21 cellular contexts compared by ENCODE assay signal in the genomic region with DNA sequence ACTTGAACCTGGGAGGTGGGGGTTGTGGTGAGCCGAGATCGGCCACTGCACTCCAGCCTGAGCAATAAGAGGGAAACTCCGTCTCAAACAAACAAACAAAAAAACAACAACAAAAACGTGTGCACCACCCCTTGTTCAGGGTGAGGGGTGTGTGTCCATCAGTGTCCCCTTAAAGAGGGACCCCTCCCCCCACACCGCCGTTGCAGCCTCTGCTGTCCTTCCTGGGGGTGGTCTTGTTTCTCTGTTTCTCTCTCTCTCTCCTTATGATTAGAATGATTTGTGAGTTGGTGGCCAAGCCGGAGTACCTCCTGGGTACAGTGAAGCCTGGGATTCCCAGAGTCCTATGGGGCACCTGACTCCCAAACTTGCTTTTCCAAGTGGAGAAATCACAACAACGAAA. TPM values are rescaled to one million over a fixed set of nuclear protein-coding genes. Genes with fewer than 3 reads are reported as not detected.
A peak's percentile ranks its signal among the peaks of the same experiment; 100 is the strongest.
DNase-seq lines count a peak whose midpoint lies in the region; ATAC-seq and TF ChIP-seq lines count a peak whose summit lies in the region.
"Had no signal": no experiment of that assay in that cellular context is flagged by ENCODE, and none has a peak within 500 bp of the region (broad histone marks: within the 10 kb centered on the region; RNA-seq: fewer than 3 reads in every experiment).

No MANE protein-coding gene starts in this region.

- H3K4me1 Mint-ChIP-seq in activated T-cell treated with anti-CD3 and anti-CD28 coated beads, Interleukin-2, amount 50 U/mL, for 24 hours (ENCODE audit: low read depth) = peaks cover 74% of the 10 kb centered on the region
- H3K4me1 Mint-ChIP-seq in activated naive CD8-positive, alpha-beta T cell (ENCODE audit: low read depth) = peaks cover 78% of the 10 kb centered on the region
- H3K4me1 Mint-ChIP-seq in natural killer cell treated with Interleukin-12 subunit alpha and Interleukin-12 subunit beta and Interleukin-15 and Interleukin-18, amount 100 ng/mL, for 72 hours (ENCODE audit: low read depth in 2 of 2) = peaks cover 59 to 63% of the 10 kb centered on the region in 2 donors
- H3K4me1 Mint-ChIP-seq in mesothelial cell of epicardium = no peaks in the 10 kb centered on the region
- H3K4me1 Mint-ChIP-seq in MCF 10A (ENCODE audit: insufficient read depth, unreplicated experiment) = peaks cover 5% of the 10 kb centered on the region

- H3K36me3 ChIP-seq in HUES6 (ENCODE audit: control insufficient read depth, insufficient read depth, low read length) = peaks cover 3% of the 10 kb centered on the region; the same call in 1 of the 2 replicates
- H3K36me3 ChIP-seq: pancreas, thyroid gland had no signal

- DNase-seq in activated T-cell treated with anti-CD3 and anti-CD28 coated beads, Interleukin-2, amount 50 U/mL, for 24 hours = no peak
- DNase-seq in activated T-cell treated with anti-CD3 and anti-CD28 coated beads, Interleukin-2, amount 50 U/mL, for 48 hours = no peak
- no peak for DNase-seq in natural killer cell treated with Interleukin-12 subunit alpha and Interleukin-12 subunit beta and Interleukin-15 and Interleukin-18, amount 100 ng/mL, for 72 hours (ENCODE audit: low spot score)
- no peak for DNase-seq in Kasumi-1 (lab: John Stamatoyannopoulos, UW)
- DNase-seq in mesothelial cell of epicardium (ENCODE audit: low spot score in 2 of 2, unreplicated experiment in 2 of 2) = no peak
- no peak for DNase-seq in MCF 10A (ENCODE audit: unreplicated experiment)
- DNase-seq: ACHN, DMS53, KBM-7, MV-4-11, NCI-H1694 treated with DMSO at 0.1 percent for 48 hours, NCI-H69, SHP77 had no signal

- peaks cover 5% of the 10 kb centered on the region; the same call in 1 of the 2 replicates for H3K4me1 ChIP-seq in HUES6 (ENCODE audit: control insufficient read depth, insufficient read depth, low read length)

- intact Hi-C loops in MCF 10A (cut with micrococcal nuclease) = no loop called here

- peak overlapping the region; percentile 95 for H3K27ac Mint-ChIP-seq in activated T-cell treated with anti-CD3 and anti-CD28 coated beads, Interleukin-2, amount 50 U/mL, for 24 hours
- peak overlapping the region; percentile 89 for H3K27ac Mint-ChIP-seq in activated naive CD8-positive, alpha-beta T cell
- H3K27ac Mint-ChIP-seq in natural killer cell treated with Interleukin-12 subunit alpha and Interleukin-12 subunit beta and Interleukin-15 and Interleukin-18, amount 100 ng/mL, for 72 hours = peak overlapping the region; percentile 95 to 97
- no peak overlapping the region for H3K27ac Mint-ChIP-seq in mesothelial cell of epicardium
- no peak overlapping the region for H3K27ac Mint-ChIP-seq in MCF 10A (ENCODE audit: low read depth, unreplicated experiment)

- POLR2A ChIA-PET in MCF 10A (lab: Yijun Ruan, JAX) = no interaction called here

- H3K27ac ChIP-seq in HUES6 (ENCODE audit: low read depth, low read length) = 0 out of 2 replicates have a peak overlapping the region, but pooled peaks have one; percentile 41
- H3K27ac ChIP-seq: esophagus muscularis mucosa, gastroesophageal sphincter, thyroid gland had no signal

- no peak for ATAC-seq in natural killer cell treated with Interleukin-12 subunit alpha and Interleukin-12 subunit beta and Interleukin-15 and Interleukin-18, amount 100 ng/mL, for 72 hours
- ATAC-seq: gastroesophageal sphincter, sciatic nerve had no signal

- H3K9ac ChIP-seq in HUES6 (ENCODE audit: low read length) = no peak overlapping the region

- no TSS peak for BruUV-seq in MCF 10A (replicated peaks; lab: Mats Ljungman, UMichigan)

- no peaks in the 10 kb centered on the region for H3K27me3 ChIP-seq in HUES6 (ENCODE audit: control insufficient read depth, insufficient read depth, low read length)
- H3K27me3 ChIP-seq: esophagus muscularis mucosa, gastroesophageal sphincter, pancreas, thyroid gland had no signal

- H3K9me3 Mint-ChIP-seq in activated T-cell treated with anti-CD3 and anti-CD28 coated beads, Interleukin-2, amount 50 U/mL, for 24 hours = no peaks in the 10 kb centered on the region
- H3K9me3 Mint-ChIP-seq in activated naive CD8-positive, alpha-beta T cell (ENCODE audit: low read depth) = no peaks in the 10 kb centered on the region
- no peaks in the 10 kb centered on the region for H3K9me3 Mint-ChIP-seq in natural killer cell treated with Interleukin-12 subunit alpha and Interleukin-12 subunit beta and Interleukin-15 and Interleukin-18, amount 100 ng/mL, for 72 hours
- H3K9me3 Mint-ChIP-seq in mesothelial cell of epicardium = no peaks in the 10 kb centered on the region
- H3K9me3 Mint-ChIP-seq in MCF 10A (ENCODE audit: unreplicated experiment) = no peaks in the 10 kb centered on the region

- TF ChIP-seq CTCF in mesothelial cell of epicardium (IDR thresholded peaks at IDR 0.05; ENCODE audit: unreplicated experiment) (no peak), MCF 10A (IDR thresholded peaks at IDR 0.05; ENCODE audit: unreplicated experiment) (no peak)

- CTCF ChIA-PET in MCF 10A (lab: Yijun Ruan, JAX) = interaction anchor here (0.5 kb wide), 1 partner anchor 165 kb away, joined by 3 read pairs; no protein-coding TSS in a partner anchor

- no peaks in the 10 kb centered on the region for H3K27me3 Mint-ChIP-seq in activated T-cell treated with anti-CD3 and anti-CD28 coated beads, Interleukin-2, amount 50 U/mL, for 24 hours
- no peaks in the 10 kb centered on the region for H3K27me3 Mint-ChIP-seq in activated naive CD8-positive, alpha-beta T cell
- no peaks in the 10 kb centered on the region for H3K27me3 Mint-ChIP-seq in natural killer cell treated with Interleukin-12 subunit alpha and Interleukin-12 subunit beta and Interleukin-15 and Interleukin-18, amount 100 ng/mL, for 72 hours
- H3K27me3 Mint-ChIP-seq in mesothelial cell of epicardium (ENCODE audit: low read depth) (no peaks in the 10 kb centered on the region), MCF 10A (ENCODE audit: insufficient read depth, unreplicated experiment) (no peaks in the 10 kb centered on the region)

- peak overlapping the region; percentile 68 for H3K4me3 Mint-ChIP-seq in activated T-cell treated with anti-CD3 and anti-CD28 coated beads, Interleukin-2, amount 50 U/mL, for 24 hours
- peak overlapping the region; percentile 80 for H3K4me3 Mint-ChIP-seq in activated naive CD8-positive, alpha-beta T cell
- peak overlapping the region; percentile 68 for H3K4me3 Mint-ChIP-seq in natural killer cell treated with Interleukin-12 subunit alpha and Interleukin-12 subunit beta and Interleukin-15 and Interleukin-18, amount 100 ng/mL, for 72 hours
- H3K4me3 Mint-ChIP-seq in mesothelial cell of epicardium = no peak overlapping the region
- H3K4me3 Mint-ChIP-seq in MCF 10A (ENCODE audit: unreplicated experiment) = no peak overlapping the region

- H3K9me3 ChIP-seq in HUES6 (ENCODE audit: control insufficient read depth, insufficient read depth, low read depth, low read length) = no peaks in the 10 kb centered on the region
- H3K9me3 ChIP-seq: esophagus muscularis mucosa, gastroesophageal sphincter, pancreas, thyroid gland had no signal

- H3K4me3 ChIP-seq in HUES6 (ENCODE audit: low read depth, low read length) = no peak overlapping the region
- H3K4me3 ChIP-seq: esophagus muscularis mucosa, gastroesophageal sphincter, pancreas, thyroid gland had no signal

- peaks cover 9% of the 10 kb centered on the region for H3K36me3 Mint-ChIP-seq in activated T-cell treated with anti-CD3 and anti-CD28 coated beads, Interleukin-2, amount 50 U/mL, for 24 hours (ENCODE audit: low read depth)
- H3K36me3 Mint-ChIP-seq in activated naive CD8-positive, alpha-beta T cell = no peaks in the 10 kb centered on the region
- H3K36me3 Mint-ChIP-seq in natural killer cell treated with Interleukin-12 subunit alpha and Interleukin-12 subunit beta and Interleukin-15 and Interleukin-18, amount 100 ng/mL, for 72 hours = no peaks in the 10 kb centered on the region
- peaks cover 2% of the 10 kb centered on the region for H3K36me3 Mint-ChIP-seq in mesothelial cell of epicardium
- no peaks in the 10 kb centered on the region for H3K36me3 Mint-ChIP-seq in MCF 10A (ENCODE audit: insufficient read depth, unreplicated experiment)
- H3K36me3 Mint-ChIP-seq: CD14-positive monocyte had no signal

RNA-seq across cellular contexts. Expression of gene RGS3, which starts 49.6 kb away (rescaled TPM):
- total RNA-seq in natural killer cell treated with Interleukin-12 subunit alpha and Interleukin-12 subunit beta and Interleukin-15 and Interleukin-18, amount 100 ng/mL, for 72 hours = 100 to 1,000 TPM in 1 of 2 donors, 10 to 100 TPM in 1; 71.7 to 144 TPM
- total RNA-seq in mesothelial cell of epicardium = 24.9 to 26.6 TPM (median 26.3 TPM) in 3 replicates
- total RNA-seq in MCF 10A (2022) = 32.1 and 34.8 TPM in 2 replicates

Comparison
In these comparisons a context has a peak if more than half of its experiments do, and no peak if none do; other contexts are left out.
1. H3K27ac Mint-ChIP-seq: peak in activated T-cell treated with anti-CD3 and anti-CD28 coated beads, Interleukin-2, amount 50 U/mL, for 24 hours (single experiment), activated naive CD8-positive, alpha-beta T cell (single experiment) and natural killer cell treated with Interleukin-12 subunit alpha and Interleukin-12 subunit beta and Interleukin-15 and Interleukin-18, amount 100 ng/mL, for 72 hours (2 of 2); none in mesothelial cell of epicardium (single experiment) and MCF 10A (single experiment).
2. H3K4me3 Mint-ChIP-seq: peak in activated T-cell treated with anti-CD3 and anti-CD28 coated beads, Interleukin-2, amount 50 U/mL, for 24 hours (single experiment), activated naive CD8-positive, alpha-beta T cell (single experiment) and natural killer cell treated with Interleukin-12 subunit alpha and Interleukin-12 subunit beta and Interleukin-15 and Interleukin-18, amount 100 ng/mL, for 72 hours (single experiment); none in mesothelial cell of epicardium (single experiment) and MCF 10A (single experiment).